Comparison of ENCODE assay signal across 16 cellular contexts in the genomic region with DNA sequence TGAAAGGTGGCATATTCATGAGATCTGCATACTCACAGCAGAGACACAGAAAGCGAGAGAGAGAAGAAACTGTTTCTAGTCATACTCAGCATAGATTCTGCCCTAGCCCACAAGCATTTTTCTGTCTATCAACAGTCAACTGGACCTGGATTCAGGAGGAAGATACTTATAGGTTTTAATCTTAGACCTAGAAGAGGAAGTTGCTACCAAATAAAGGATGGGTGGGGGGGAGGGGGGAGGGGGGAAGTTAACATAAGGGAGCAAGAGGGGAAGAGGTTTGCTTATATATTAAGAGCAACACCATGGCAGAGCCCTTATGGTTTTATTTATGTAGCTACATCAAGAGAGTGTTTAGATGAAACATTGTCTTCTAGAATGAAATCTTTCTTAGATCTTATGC.
"Had no signal": no experiment of that assay in that cellular context is flagged by ENCODE, and none has a peak within 500 bp of the region (broad histone marks: within the 10 kb centered on the region; RNA-seq: fewer than 3 reads in every experiment).

No MANE protein-coding gene starts in this region.

- ATAC-seq: left lung, WTC11 had no signal

- H2AFZ ChIP-seq: neural progenitor cell had no signal

- H3K27me3 ChIP-seq: adrenal gland, colonic mucosa, left lung, neural progenitor cell, ovary, tibial artery, uterus had no signal

- DNase-seq: activated CD4-positive, alpha-beta T cell treated with anti-CD3 and anti-CD28 coated beads, Interleukin-2, amount 10 ng/mL, durations not matched to agents 7 days and 5 days; activated CD8-positive, alpha-beta memory T cell treated with anti-CD3 and anti-CD28 coated beads for 24 hours; activated naive CD4-positive, alpha-beta T cell treated with anti-CD3 and anti-CD28 coated beads, Interleukin-2, amount 10 ng/mL, durations not matched to agents 7 days and 5 days; adrenal gland; colonic mucosa; effector CD8-positive, alpha-beta T cell; foreskin melanocyte; left lung; mesendoderm; ovary; retina; tibial artery; uterus had no signal

- H3K9me3 ChIP-seq: adrenal gland, colonic mucosa, left lung, ovary, tibial artery, uterus had no signal

- H3K27ac ChIP-seq: adrenal gland, colonic mucosa, left lung, neural progenitor cell, ovary, tibial artery, uterus had no signal

- H3K36me3 ChIP-seq: adrenal gland, colonic mucosa, left lung, neural progenitor cell, ovary, tibial artery, uterus had no signal

- FAIRE-seq: keratinocyte had no signal

- H3K4me2 ChIP-seq: neural progenitor cell had no signal

- H3K4me1 ChIP-seq: adrenal gland, colonic mucosa, left lung, neural progenitor cell, tibial artery, uterus had no signal

- H3K9ac ChIP-seq: neural progenitor cell had no signal

- H3K4me3 ChIP-seq: adrenal gland, colonic mucosa, left lung, neural progenitor cell, ovary, tibial artery, uterus had no signal
